Comparison of ENCODE assay signal across 19 cellular contexts in genomic region chr17:12050646-12051225, GRCh38. TPM values are rescaled to one million over a fixed set of nuclear protein-coding genes. Genes with fewer than 3 reads are reported as not detected.
A peak's percentile ranks its signal among the peaks of the same experiment; 100 is the strongest.
DNase-seq lines count a peak whose midpoint lies in the region; ATAC-seq and TF ChIP-seq lines count a peak whose summit lies in the region.
"Had no signal": no experiment of that assay in that cellular context is flagged by ENCODE, and none has a peak within 500 bp of the region (broad histone marks: within the 10 kb centered on the region; RNA-seq: fewer than 3 reads in every experiment).

No MANE protein-coding gene starts in this region.

- H3K27ac ChIP-seq in heart left ventricle = no peak overlapping the region

- H3K4me3 ChIP-seq in heart left ventricle = no peak overlapping the region

- peaks cover 0 to 3% (median 0%) of the 10 kb centered on the region in 9 donors for H3K36me3 ChIP-seq in heart left ventricle

- H3K4me1 ChIP-seq in heart left ventricle = peaks cover 0 to 56% (median 26%) of the 10 kb centered on the region in 12 donors
- H3K4me1 ChIP-seq: Caco-2 had no signal

- no peak for DNase-seq in Right ventricle myocardium superior
- DNase-seq in heart left ventricle = no peak
- peak; percentile 28 for DNase-seq in cerebellar cortex (ENCODE audit: low spot score)
- DNase-seq in glomerular visceral epithelial cell (ENCODE audit: extremely low spot score) = peak; percentile 7
- peak; percentile 71 for DNase-seq in renal cortical epithelial cell (ENCODE audit: low read depth)
- DNase-seq in stimulated activated CD4-positive, alpha-beta T cell treated with anti-CD3 and anti-CD28 coated beads, Interleukin-1b, Interleukin-23, amount 100 ng/mL, for 48 hours = no peak
- DNase-seq in SKM-1 treated with dmso at 0.1 percent for 144 hours (lab: John Stamatoyannopoulos, UW; ENCODE audit: unreplicated experiment) = no peak
- DNase-seq: 8988T, Caco-2, DMS153, GF-D8, GOT3, KBM-7, NCI-H1105 treated with DMSO at 0.1 percent for 48 hours, NCI-H1694, NCI-H2081 treated with DMSO at 0.1 percent for 48 hours, SHP77 treated with DMSO at 0.1 percent for 48 hours had no signal

- no peaks in the 10 kb centered on the region for H3K9me3 ChIP-seq in heart left ventricle
- H3K9me3 ChIP-seq: Caco-2 had no signal

- intact Hi-C loops in Right ventricle myocardium superior (cut with DNase I) (no loop called here), heart left ventricle (cut with DNase I) (no loop called here)

- WGBS in heart left ventricle, 4 donors = 67 to 79% (median 71%) methylated on average over 1 of the region's 1 CpG

- no peak for TF ChIP-seq POLR2A in heart left ventricle (IDR thresholded peaks at IDR 0.05)

- ATAC-seq in Right ventricle myocardium superior (ENCODE audit: poor library complexity) (peak; percentile 37), heart left ventricle (no peak), HG03469 (IDR thresholded peaks at IDR 0.05; ENCODE audit: unreplicated experiment) (no peak)
- ATAC-seq: HepG2 had no signal

- no peaks in the 10 kb centered on the region for H3K27me3 ChIP-seq in heart left ventricle

- TF ChIP-seq CTCF in heart left ventricle (IDR thresholded peaks at IDR 0.05) = no peak

RNA-seq across cellular contexts. Expression of gene MAP2K4, which starts 30.1 kb away (rescaled TPM):
- 29.6 TPM for total RNA-seq in Right ventricle myocardium superior
- 10 to 100 TPM; 18.8 to 37.5 (median 32.7) TPM for total RNA-seq in heart left ventricle
- polyA plus RNA-seq in heart left ventricle = 10 to 100 TPM in 1 of 2 donors, 1 to 10 TPM in 1; 7.9 to 27.4 TPM
- total RNA-seq in renal cortical epithelial cell = 46.7 and 50.2 TPM in 2 replicates

RNA-seq across cellular contexts. Expression of gene ZNF18, which starts 53.5 kb away (rescaled TPM):
- total RNA-seq in Right ventricle myocardium superior (4.0 TPM), heart left ventricle (1 to 10 TPM; 3.8 to 5.6 (median 4.4) TPM), renal cortical epithelial cell (9.7 and 10.6 TPM in 2 replicates)
- polyA plus RNA-seq in heart left ventricle = 1 to 10 TPM; 3.2 to 3.6 TPM

Comparison
In these comparisons a context has a peak if more than half of its experiments do, and no peak if none do; other contexts are left out.
1. DNase-seq: peak in cerebellar cortex (single experiment), glomerular visceral epithelial cell (single experiment) and renal cortical epithelial cell (single experiment); none in Right ventricle myocardium superior (single experiment), heart left ventricle (0 of 5), stimulated activated CD4-positive, alpha-beta T cell treated with anti-CD3 and anti-CD28 coated beads, Interleukin-1b, Interleukin-23, amount 100 ng/mL, for 48 hours (single experiment) and SKM-1 treated with dmso at 0.1 percent for 144 hours (single experiment).